In genomic region chr5:67425514-67425913, GRCh38 we compare ENCODE assay signal across 15 cellular contexts.
"Had no signal": no experiment of that assay in that cellular context is flagged by ENCODE, and none has a peak within 500 bp of the region (broad histone marks: within the 10 kb centered on the region; RNA-seq: fewer than 3 reads in every experiment).

No MANE protein-coding gene starts in this region.

- ATAC-seq: activated CD8-positive, alpha-beta T cell treated with anti-CD3 and anti-CD28 coated beads for 36 hours; activated T-cell treated with anti-CD3 and anti-CD28 coated beads, Interleukin-2, amount 50 U/mL, for 72 hours; gastrocnemius medialis had no signal

- H3K4me1 ChIP-seq: gastrocnemius medialis, parathyroid adenoma, stomach had no signal

- H3K9me3 ChIP-seq: gastrocnemius medialis, stomach, thoracic aorta had no signal

- H3K4me3 ChIP-seq: gastrocnemius medialis, skin epidermis, stomach, thoracic aorta had no signal

- H3K27me3 ChIP-seq: gastrocnemius medialis, stomach had no signal

- H3K27ac ChIP-seq: gastrocnemius medialis, parathyroid adenoma, skin epidermis, stomach, thoracic aorta had no signal

- H3K36me3 ChIP-seq: gastrocnemius medialis, stomach, thoracic aorta had no signal

- DNase-seq: activated CD4-positive, alpha-beta T cell treated with anti-CD3 and anti-CD28 coated beads for 1 hour; activated CD8-positive, alpha-beta memory T cell treated with anti-CD3 and anti-CD28 coated beads, Interleukin-2, amount 50 U/mL, for 4 hours; activated CD8-positive, alpha-beta T cell treated with anti-CD3 and anti-CD28 coated beads for 36 hours; activated gamma-delta T cell treated with Interleukin-2 at 50 U/mL for 16 hours; activated naive CD8-positive, alpha-beta T cell treated with anti-CD3 and anti-CD28 coated beads, Interleukin-2, amount 10 ng/mL, durations not matched to agents 7 days and 5 days; activated T-cell treated with anti-CD3 and anti-CD28 coated beads, Interleukin-2, amount 50 U/mL, for 72 hours; dermis blood vessel endothelial cell; gastrocnemius medialis; kidney; retina; stomach; T-helper 9 cell had no signal
